ENCODE assay signal across 7 cellular contexts in genomic region chr14:101980700-101981099, GRCh38. TPM values are rescaled to one million over a fixed set of nuclear protein-coding genes. Genes with fewer than 3 reads are reported as not detected.
DNase-seq lines count a peak whose midpoint lies in the region; ATAC-seq lines count a peak whose summit lies in the region.

No MANE protein-coding gene starts in this region.

- DNase-seq in NCI-H226, result peak; percentile 99
- peak; percentile 97 for DNase-seq in dedifferentiated amniotic fluid mesenchymal stem cell (ENCODE audit: extremely low spot score)
- DNase-seq in occipital lobe (lab: John Stamatoyannopoulos, UW), result peak; percentile 46
- no peak for DNase-seq in CD4-positive, alpha-beta memory T cell
- no peak for DNase-seq in GOT3 (lab: John Stamatoyannopoulos, UW)

- H3K27ac ChIP-seq in CD4-positive, alpha-beta memory T cell (ENCODE audit: low read depth, low read length), result no peak overlapping the region

- intact Hi-C loops in CD4-positive, alpha-beta memory T cell (cut with micrococcal nuclease), result no loop called here

- no peaks in the 10 kb centered on the region for H3K4me1 ChIP-seq in CD4-positive, alpha-beta memory T cell (ENCODE audit: insufficient read depth, low read length)

- peak; percentile 87 for ATAC-seq in GM18858 (IDR thresholded peaks at IDR 0.05; ENCODE audit: unreplicated experiment)
- peak; percentile 89 for ATAC-seq in HG02610 (IDR thresholded peaks at IDR 0.05; ENCODE audit: unreplicated experiment)

- no peak overlapping the region for H3K4me3 Mint-ChIP-seq in CD4-positive, alpha-beta memory T cell

- H3K27me3 ChIP-seq in CD4-positive, alpha-beta memory T cell (ENCODE audit: insufficient read depth, low read length), result no peaks in the 10 kb centered on the region

- H3K36me3 Mint-ChIP-seq in CD4-positive, alpha-beta memory T cell, result peaks cover 47 to 69% of the 10 kb centered on the region in 2 donors

- CTCF ChIA-PET in CD4-positive, alpha-beta memory T cell (lab: Charles Lee; ENCODE audit: partially characterized antibody), result no interaction called here

- peaks cover 0 to 10% (median 4%) of the 10 kb centered on the region in 4 donors for H3K4me1 Mint-ChIP-seq in CD4-positive, alpha-beta memory T cell

- no peaks in the 10 kb centered on the region for H3K9me3 Mint-ChIP-seq in CD4-positive, alpha-beta memory T cell

- H3K36me3 ChIP-seq in CD4-positive, alpha-beta memory T cell (ENCODE audit: insufficient read depth, low read length), result peaks cover 66% of the 10 kb centered on the region

- no peaks in the 10 kb centered on the region for H3K9me3 ChIP-seq in CD4-positive, alpha-beta memory T cell (ENCODE audit: control insufficient read depth in 1 of 2, low read length in 2 of 2)

- H3K4me3 ChIP-seq in CD4-positive, alpha-beta memory T cell (ENCODE audit: low read length in 2 of 2), result no peak overlapping the region

- no peaks in the 10 kb centered on the region for H3K27me3 Mint-ChIP-seq in CD4-positive, alpha-beta memory T cell

- H3K27ac Mint-ChIP-seq in CD4-positive, alpha-beta memory T cell, result no peak overlapping the region

- POLR2A ChIA-PET in CD4-positive, alpha-beta memory T cell (lab: Charles Lee; ENCODE audit: partially characterized antibody), result no interaction called here

RNA-seq across cellular contexts. Expression of gene DYNC1H1, which starts 16.3 kb away (rescaled TPM):
- total RNA-seq in occipital lobe, result 677 TPM
- 100 to 1,000 TPM; 314 to 318 TPM for total RNA-seq in CD4-positive, alpha-beta memory T cell
- 10 to 100 TPM; 19.6 to 60.8 TPM for polyA plus RNA-seq in CD4-positive, alpha-beta memory T cell

Comparison
In these comparisons a context has a peak if more than half of its experiments do, and no peak if none do; other contexts are left out.
1. DNase-seq: peak in NCI-H226 (single experiment), dedifferentiated amniotic fluid mesenchymal stem cell (single experiment) and occipital lobe (single experiment); none in CD4-positive, alpha-beta memory T cell (0 of 5) and GOT3 (single experiment).